ENCODE assay signal across 24 cellular contexts in the genomic region with DNA sequence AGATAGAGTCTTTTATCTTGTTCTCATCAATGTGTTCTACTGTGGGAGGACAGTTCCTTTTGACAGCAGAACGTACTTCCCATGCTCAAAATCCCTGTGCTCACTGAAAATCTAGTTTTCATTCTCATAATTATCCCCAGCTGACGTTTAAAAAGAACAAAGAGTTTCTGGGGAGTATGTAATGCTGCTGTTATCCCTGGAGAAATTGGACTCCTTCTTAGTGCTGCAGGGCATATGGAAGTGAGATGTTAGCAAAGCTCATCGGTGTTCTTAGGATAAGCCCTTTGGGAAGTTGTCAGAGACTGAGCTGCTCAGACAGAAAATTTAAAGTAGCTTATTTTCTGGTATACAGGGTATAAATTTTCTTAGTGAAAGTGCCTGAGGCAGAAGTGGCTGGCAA.
"Had no signal": no experiment of that assay in that cellular context is flagged by ENCODE, and none has a peak within 500 bp of the region (broad histone marks: within the 10 kb centered on the region; RNA-seq: fewer than 3 reads in every experiment).

No MANE protein-coding gene starts in this region.

- H3K27me3 Mint-ChIP-seq: activated naive CD8-positive, alpha-beta T cell; dendritic cell treated with granulocyte-macrophage colony-stimulating factor and Interleukin-4, amounts not matched to agents 40 ng/mL and 50 ng/mL, for 4 days; natural killer cell treated with Interleukin-12 subunit alpha and Interleukin-12 subunit beta and Interleukin-15 and Interleukin-18, amount 100 ng/mL, for 72 hours; stimulated activated naive CD8-positive, alpha-beta T cell treated with anti-CD3 and anti-CD28 coated beads, Interleukin-15, Interleukin-2, amounts not matched to agents 100 ng/mL and 50 ng/mL, for 24 hours had no signal

- H3K36me3 ChIP-seq: neutrophil, ovary, prostate gland had no signal

- H3K36me3 Mint-ChIP-seq: natural killer cell treated with Interleukin-12 subunit alpha and Interleukin-12 subunit beta and Interleukin-15 and Interleukin-18, amount 100 ng/mL, for 72 hours had no signal

- H3K9me3 Mint-ChIP-seq: activated T-cell treated with anti-CD3 and anti-CD28 coated beads, Interleukin-2, amount 50 U/mL, for 4 hours; activated T-helper 2 cell treated with anti-CD3 and anti-CD28 coated beads, Interferon-gamma antibody, Interleukin-2, Interleukin-4, amounts not matched to agents 10 μg/mL and 5 μg/mL and 100 μg/mL, durations not matched to agents 14 hours and 24 hours and 36 hours; dendritic cell treated with granulocyte-macrophage colony-stimulating factor and Interleukin-4, amounts not matched to agents 40 ng/mL and 50 ng/mL, for 4 days; natural killer cell treated with Interleukin-12 subunit alpha and Interleukin-12 subunit beta and Interleukin-15 and Interleukin-18, amount 100 ng/mL, for 72 hours; stimulated activated naive CD8-positive, alpha-beta T cell treated with anti-CD3 and anti-CD28 coated beads, Interleukin-15, Interleukin-2, amounts not matched to agents 100 ng/mL and 50 ng/mL, for 24 hours had no signal

- H3K27ac Mint-ChIP-seq: activated naive CD8-positive, alpha-beta T cell; activated T-helper 2 cell treated with anti-CD3 and anti-CD28 coated beads, Interferon-gamma antibody, Interleukin-2, Interleukin-4, amounts not matched to agents 10 μg/mL and 5 μg/mL and 100 μg/mL, durations not matched to agents 14 hours and 24 hours and 36 hours; dendritic cell treated with granulocyte-macrophage colony-stimulating factor and Interleukin-4, amounts not matched to agents 40 ng/mL and 50 ng/mL, for 4 days; natural killer cell treated with Interleukin-12 subunit alpha and Interleukin-12 subunit beta and Interleukin-15 and Interleukin-18, amount 100 ng/mL, for 72 hours; stimulated activated naive CD8-positive, alpha-beta T cell treated with anti-CD3 and anti-CD28 coated beads, Interleukin-15, Interleukin-2, amounts not matched to agents 100 ng/mL and 50 ng/mL, for 24 hours had no signal

- H3K27ac ChIP-seq: gastroesophageal sphincter, neutrophil, ovary, prostate gland, tibial artery, WERI-Rb-1 had no signal

- H3K4me3 ChIP-seq: gastroesophageal sphincter, ovary, prostate gland, tibial artery had no signal

- DNase-seq: activated CD4-positive, alpha-beta T cell treated with anti-CD3 and anti-CD28 coated beads for 1 hour; activated CD8-positive, alpha-beta memory T cell treated with anti-CD3 and anti-CD28 coated beads, Interleukin-2, amount 50 U/mL, for 48 hours; activated naive CD4-positive, alpha-beta T cell; activated T-cell treated with anti-CD3 and anti-CD28 coated beads, Interleukin-2, amount 50 U/mL, for 4 hours; effector CD4-positive, alpha-beta T cell; hypothalamus; left ventricle myocardium superior; ovary; right cardiac atrium; stimulated activated CD4-positive, alpha-beta T cell treated with anti-CD3 and anti-CD28 coated beads, Interleukin-4, amount 100 ng/mL, for 4 hours; substantia nigra; tibial artery; WERI-Rb-1 had no signal

- H3K4me1 ChIP-seq: gastroesophageal sphincter, prostate gland, tibial artery had no signal

- FAIRE-seq: bronchial epithelial cell, endometrium, TTC549 had no signal

- H3K27me3 ChIP-seq: gastroesophageal sphincter, neutrophil, ovary, tibial artery had no signal

- ATAC-seq: activated T-cell treated with anti-CD3 and anti-CD28 coated beads, Interleukin-2, amount 50 U/mL, for 4 hours; gastroesophageal sphincter; left ventricle myocardium superior; natural killer cell treated with Interleukin-12 subunit alpha and Interleukin-12 subunit beta and Interleukin-15 and Interleukin-18, amount 100 ng/mL, for 72 hours; right cardiac atrium had no signal

- H3K4me3 Mint-ChIP-seq: activated naive CD8-positive, alpha-beta T cell; activated T-cell treated with anti-CD3 and anti-CD28 coated beads, Interleukin-2, amount 50 U/mL, for 4 hours; dendritic cell treated with granulocyte-macrophage colony-stimulating factor and Interleukin-4, amounts not matched to agents 40 ng/mL and 50 ng/mL, for 4 days; natural killer cell treated with Interleukin-12 subunit alpha and Interleukin-12 subunit beta and Interleukin-15 and Interleukin-18, amount 100 ng/mL, for 72 hours; stimulated activated naive CD8-positive, alpha-beta T cell treated with anti-CD3 and anti-CD28 coated beads, Interleukin-15, Interleukin-2, amounts not matched to agents 100 ng/mL and 50 ng/mL, for 24 hours had no signal

- H3K9me3 ChIP-seq: gastroesophageal sphincter, neutrophil, ovary, prostate gland, tibial artery had no signal
